Comparison of ENCODE assay signal across 13 cellular contexts in the genomic region with DNA sequence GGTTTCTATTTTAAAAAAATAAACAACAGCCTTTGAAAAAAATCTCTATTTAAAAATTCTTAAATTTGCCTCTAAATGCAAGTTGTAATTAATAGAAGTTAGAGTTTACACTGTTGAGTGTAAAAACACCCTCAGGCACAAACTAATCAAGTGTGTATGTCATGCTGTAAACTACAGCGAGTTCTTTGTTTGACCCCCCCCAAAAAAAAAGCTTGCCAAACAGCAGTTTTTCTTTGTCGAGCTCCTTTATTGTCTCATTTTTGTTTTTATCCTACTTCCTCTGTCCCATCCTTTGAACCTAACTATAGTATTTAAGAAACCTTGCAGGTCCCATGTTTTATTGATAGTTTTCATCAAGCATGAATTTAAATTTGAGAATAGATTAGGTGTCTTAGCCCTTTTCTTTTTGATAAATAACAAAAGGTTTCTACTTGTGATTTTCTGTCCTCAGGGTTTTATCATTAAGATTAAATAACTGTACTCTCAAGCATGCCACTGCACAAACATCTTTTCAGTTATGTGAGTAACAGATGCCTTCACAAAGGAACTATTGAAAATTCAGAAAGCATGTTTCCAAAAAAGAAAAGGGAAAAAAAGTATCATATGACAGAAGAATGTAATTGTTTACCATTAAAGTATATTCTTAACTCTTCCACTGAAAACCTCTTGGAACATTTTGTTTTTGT.
A peak's percentile ranks its signal among the peaks of the same experiment; 100 is the strongest.
DNase-seq lines count a peak whose midpoint lies in the region; ATAC-seq and TF ChIP-seq lines count a peak whose summit lies in the region.
"Had no signal": no experiment of that assay in that cellular context is flagged by ENCODE, and none has a peak within 500 bp of the region (broad histone marks: within the 10 kb centered on the region; RNA-seq: fewer than 3 reads in every experiment).

No MANE protein-coding gene starts in this region.

- DNase-seq in CD4-positive, CD25-positive, alpha-beta regulatory T cell, result no peak
- DNase-seq in Karpas-422 (no peak), progenitor cell of endocrine pancreas (ENCODE audit: low spot score, unreplicated experiment) (no peak), epidermal melanocyte (ENCODE audit: insufficient read length, low spot score) (no peak), NCI-H2171 (lab: John Stamatoyannopoulos, UW) (no peak)
- no peak for DNase-seq in central memory CD8-positive, alpha-beta T cell (ENCODE audit: low spot score in 2 of 2)
- DNase-seq: activated CD4-positive, CD25-positive, alpha-beta regulatory T cell; amygdala; Caco-2; NCI-H1694 treated with DMSO at 0.1 percent for 48 hours; occipital lobe had no signal

- H3K4me2 ChIP-seq in Karpas-422 (ENCODE audit: low read depth, low read length, poor library complexity, severe bottlenecking), result peak overlapping the region; percentile 37

- H3K4me1 ChIP-seq in CD4-positive, CD25-positive, alpha-beta regulatory T cell (ENCODE audit: control insufficient read depth, insufficient read depth, low read length, poor library complexity, severe bottlenecking), result peaks cover 70% of the 10 kb centered on the region
- H3K4me1 ChIP-seq in Karpas-422 (ENCODE audit: low read length), result peaks cover 60% of the 10 kb centered on the region

- peaks cover 74% of the 10 kb centered on the region for H3K36me3 Mint-ChIP-seq in CD4-positive, CD25-positive, alpha-beta regulatory T cell
- H3K36me3 Mint-ChIP-seq in central memory CD8-positive, alpha-beta T cell (ENCODE audit: insufficient read depth), result peaks cover 17% of the 10 kb centered on the region
- H3K36me3 Mint-ChIP-seq in progenitor cell of endocrine pancreas (ENCODE audit: insufficient read depth), result peaks cover 17% of the 10 kb centered on the region

- peaks cover 0 to 6% (median 0%) of the 10 kb centered on the region in 7 donors for H3K9me3 Mint-ChIP-seq in CD4-positive, CD25-positive, alpha-beta regulatory T cell
- no peaks in the 10 kb centered on the region for H3K9me3 Mint-ChIP-seq in central memory CD8-positive, alpha-beta T cell
- H3K9me3 Mint-ChIP-seq in progenitor cell of endocrine pancreas (ENCODE audit: low read depth), result no peaks in the 10 kb centered on the region

- peak overlapping the region; percentile 28 to 93 (median 93) for H3K27ac Mint-ChIP-seq in CD4-positive, CD25-positive, alpha-beta regulatory T cell
- peak overlapping the region; percentile 58 for H3K27ac Mint-ChIP-seq in central memory CD8-positive, alpha-beta T cell (ENCODE audit: low read depth)
- H3K27ac Mint-ChIP-seq in progenitor cell of endocrine pancreas, result peak overlapping the region; percentile 9

- H4K20me1 ChIP-seq in Karpas-422 (ENCODE audit: insufficient read depth, low read depth, low read length), result no peaks in the 10 kb centered on the region

- H3K4me3 ChIP-seq in CD4-positive, CD25-positive, alpha-beta regulatory T cell (ENCODE audit: low read depth, low read length), result peak overlapping the region; percentile 24
- no peak overlapping the region for H3K4me3 ChIP-seq in Karpas-422 (ENCODE audit: low read length)

- peak overlapping the region; percentile 62 for H3K27ac ChIP-seq in CD4-positive, CD25-positive, alpha-beta regulatory T cell (ENCODE audit: insufficient read depth, low read length, poor library complexity, severe bottlenecking)
- H3K27ac ChIP-seq in Karpas-422 (ENCODE audit: low read length), result peak overlapping the region; percentile 94

- H3K27me3 Mint-ChIP-seq in CD4-positive, CD25-positive, alpha-beta regulatory T cell, result no peaks in the 10 kb centered on the region
- H3K27me3 Mint-ChIP-seq in central memory CD8-positive, alpha-beta T cell, result no peaks in the 10 kb centered on the region
- no peaks in the 10 kb centered on the region for H3K27me3 Mint-ChIP-seq in progenitor cell of endocrine pancreas

- no peaks in the 10 kb centered on the region for H3K27me3 ChIP-seq in CD4-positive, CD25-positive, alpha-beta regulatory T cell (ENCODE audit: control insufficient read depth, insufficient read depth, low read length)
- H3K27me3 ChIP-seq in Karpas-422 (ENCODE audit: low read length), result no peaks in the 10 kb centered on the region

- H3K9ac ChIP-seq in Karpas-422 (ENCODE audit: low read length), result peak overlapping the region; percentile 43; the same call in 1 of the 2 replicates

- no peaks in the 10 kb centered on the region for H3K9me2 ChIP-seq in Karpas-422 (replicated peaks; ENCODE audit: insufficient read depth, low read length)

- peaks cover 54 to 96% (median 85%) of the 10 kb centered on the region in 4 donors for H3K4me1 Mint-ChIP-seq in CD4-positive, CD25-positive, alpha-beta regulatory T cell
- peaks cover 41% of the 10 kb centered on the region for H3K4me1 Mint-ChIP-seq in central memory CD8-positive, alpha-beta T cell
- H3K4me1 Mint-ChIP-seq in progenitor cell of endocrine pancreas (ENCODE audit: low read depth), result peaks cover 24% of the 10 kb centered on the region

- H2AFZ ChIP-seq in Karpas-422 (ENCODE audit: low read length), result no peak overlapping the region

- H3K36me3 ChIP-seq in CD4-positive, CD25-positive, alpha-beta regulatory T cell (ENCODE audit: control insufficient read depth, insufficient read depth, low read length), result peaks cover 59% of the 10 kb centered on the region
- H3K36me3 ChIP-seq in Karpas-422 (ENCODE audit: insufficient read depth, low read length), result no peaks in the 10 kb centered on the region

- no peak for ATAC-seq in CD4-positive, CD25-positive, alpha-beta regulatory T cell (ENCODE audit: low read depth in 2 of 2)
- no peak for ATAC-seq in central memory CD8-positive, alpha-beta T cell (replicated peaks; ENCODE audit: extremely low read depth, poor library complexity, severe bottlenecking)
- ATAC-seq in activated CD4-positive, CD25-positive, alpha-beta regulatory T cell treated with anti-CD3 and anti-CD28 coated beads, Interleukin-2, amount 50 U/mL, for 24 hours, result no peak
- ATAC-seq in HG03280 (IDR thresholded peaks at IDR 0.05; ENCODE audit: unreplicated experiment), result no peak

- H3K4me3 Mint-ChIP-seq in CD4-positive, CD25-positive, alpha-beta regulatory T cell, result peak overlapping the region; percentile 33 to 76 (median 70)
- no peak overlapping the region for H3K4me3 Mint-ChIP-seq in central memory CD8-positive, alpha-beta T cell
- no peak overlapping the region for H3K4me3 Mint-ChIP-seq in progenitor cell of endocrine pancreas (ENCODE audit: low read depth)

- H3K9me3 ChIP-seq in CD4-positive, CD25-positive, alpha-beta regulatory T cell (ENCODE audit: control insufficient read depth in 2 of 2, low read length in 2 of 2), result no peaks in the 10 kb centered on the region
- no peaks in the 10 kb centered on the region for H3K9me3 ChIP-seq in Karpas-422 (ENCODE audit: low read length)
- H3K9me3 ChIP-seq: Caco-2 had no signal

- no peaks in the 10 kb centered on the region for H3K79me2 ChIP-seq in Karpas-422 (ENCODE audit: low read length)

- TF ChIP-seq CTCF in progenitor cell of endocrine pancreas (IDR thresholded peaks at IDR 0.05; ENCODE audit: unreplicated experiment), result no peak

Comparison
In these comparisons a context has a peak if more than half of its experiments do, and no peak if none do; other contexts are left out.
1. H3K27ac Mint-ChIP-seq: peak in every context shown above with its lines; median percentile 93 in CD4-positive, CD25-positive, alpha-beta regulatory T cell; 58 in central memory CD8-positive, alpha-beta T cell; 9 in progenitor cell of endocrine pancreas.
2. H3K4me3 Mint-ChIP-seq: peak in CD4-positive, CD25-positive, alpha-beta regulatory T cell (4 of 4); none in central memory CD8-positive, alpha-beta T cell (single experiment) and progenitor cell of endocrine pancreas (single experiment).